ENCODE assay signal across 1 cellular context in the genomic region with DNA sequence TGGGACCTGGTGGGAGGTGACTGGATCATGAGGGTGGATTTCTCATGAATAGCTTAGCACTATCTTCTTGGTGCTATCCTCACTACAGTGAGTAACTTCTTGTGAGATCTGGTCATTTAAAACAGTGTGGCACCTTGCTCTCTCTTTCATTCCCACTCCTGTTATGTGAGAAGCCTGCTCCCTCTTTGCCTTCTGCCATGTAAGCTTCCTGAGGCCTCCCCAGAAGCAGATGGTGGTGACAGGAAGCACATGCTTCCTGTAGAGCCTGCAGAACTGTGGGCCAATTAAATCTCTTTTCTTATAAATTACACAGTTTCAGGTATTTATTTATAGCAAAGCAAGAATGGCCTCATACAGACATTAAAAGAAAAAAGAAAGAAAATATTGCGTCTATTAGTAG.
TF ChIP-seq lines count a peak whose summit lies in the region.

No MANE protein-coding gene starts in this region.

TF ChIP-seq in HepG2, 621 proteins besides CTCF, POLR2A, EP300 and RAD21:
- TF ChIP-seq, protein P1, sequence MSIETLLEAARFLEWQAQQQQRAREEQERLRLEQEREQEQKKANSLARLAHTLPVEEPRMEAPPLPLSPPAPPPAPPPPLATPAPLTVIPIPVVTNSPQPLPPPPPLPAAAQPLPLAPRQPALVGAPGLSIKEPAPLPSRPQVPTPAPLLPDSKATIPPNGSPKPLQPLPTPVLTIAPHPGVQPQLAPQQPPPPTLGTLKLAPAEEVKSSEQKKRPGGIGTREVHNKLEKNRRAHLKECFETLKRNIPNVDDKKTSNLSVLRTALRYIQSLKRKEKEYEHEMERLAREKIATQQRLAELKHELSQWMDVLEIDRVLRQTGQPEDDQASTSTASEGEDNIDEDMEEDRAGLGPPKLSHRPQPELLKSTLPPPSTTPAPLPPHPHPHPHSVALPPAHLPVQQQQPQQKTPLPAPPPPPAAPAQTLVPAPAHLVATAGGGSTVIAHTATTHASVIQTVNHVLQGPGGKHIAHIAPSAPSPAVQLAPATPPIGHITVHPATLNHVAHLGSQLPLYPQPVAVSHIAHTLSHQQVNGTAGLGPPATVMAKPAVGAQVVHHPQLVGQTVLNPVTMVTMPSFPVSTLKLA (IDR thresholded peaks at IDR 0.05) = peak; percentile 86
